12 cellular contexts compared by ENCODE assay signal in the genomic region with DNA sequence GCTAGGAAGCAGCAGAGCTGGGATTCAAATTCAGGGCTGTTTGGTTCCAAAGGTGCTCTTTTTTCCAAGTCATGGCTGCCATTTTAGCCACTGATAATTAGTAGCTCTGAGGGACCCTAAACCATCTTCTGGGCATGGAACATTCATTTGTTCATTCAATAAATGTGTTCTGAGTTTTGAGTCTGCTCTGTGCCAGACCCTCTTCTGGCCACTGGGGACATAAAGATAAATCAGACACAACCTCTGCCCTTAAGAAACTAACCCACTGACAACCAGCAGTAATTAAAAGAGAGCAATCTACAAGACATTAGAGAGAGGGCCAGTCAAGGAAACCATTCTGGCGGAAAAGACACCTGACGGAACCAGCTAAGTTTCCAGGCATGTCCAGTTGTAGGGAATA. TPM values are rescaled to one million over a fixed set of nuclear protein-coding genes. Genes with fewer than 3 reads are reported as not detected.
A peak's percentile ranks its signal among the peaks of the same experiment; 100 is the strongest.
DNase-seq lines count a peak whose midpoint lies in the region; ATAC-seq, FAIRE-seq and TF ChIP-seq lines count a peak whose summit lies in the region.
"Had no signal": no experiment of that assay in that cellular context is flagged by ENCODE, and none has a peak within 500 bp of the region (broad histone marks: within the 10 kb centered on the region; RNA-seq: fewer than 3 reads in every experiment).

No MANE protein-coding gene starts in this region.

- H3K4me3 Mint-ChIP-seq in activated CD8-positive, alpha-beta T cell treated with anti-CD3 and anti-CD28 coated beads, Interleukin-2, amount 10 ng/mL, durations not matched to agents 7 days and 5 days: no peak overlapping the region
- H3K4me3 Mint-ChIP-seq in activated T-cell treated with anti-CD3 and anti-CD28 coated beads, Interleukin-2, amount 50 U/mL, for 72 hours: peak overlapping the region in 1 of 2 donors; percentile 95

- H4K8ac ChIP-seq in mesendoderm (ENCODE audit: low read depth, low read length): no peak overlapping the region

- H3K4ac ChIP-seq in mesendoderm (ENCODE audit: low read depth, low read length): no peak overlapping the region

- no peak overlapping the region for H3K9ac ChIP-seq in mesendoderm (ENCODE audit: low read length)

- H4K5ac ChIP-seq in mesendoderm (ENCODE audit: low read length): no peak overlapping the region

- no peaks in the 10 kb centered on the region for H3K79me1 ChIP-seq in mesendoderm (ENCODE audit: low read length)

- H3K27ac ChIP-seq in left ventricle myocardium inferior (replicated peaks) (peak overlapping the region; percentile 41), mesendoderm (ENCODE audit: low read depth, low read length) (no peak overlapping the region), upper lobe of right lung (peak overlapping the region; percentile 30)

- H3K4me3 ChIP-seq in left ventricle myocardium inferior (no peak overlapping the region), mesendoderm (ENCODE audit: low read length) (no peak overlapping the region), upper lobe of right lung (no peak overlapping the region)
- H3K4me3 ChIP-seq: mucosa of descending colon had no signal

- H2BK120ac ChIP-seq in mesendoderm (ENCODE audit: low read depth, low read length): no peak overlapping the region

- H3K4me1 Mint-ChIP-seq in activated CD8-positive, alpha-beta T cell treated with anti-CD3 and anti-CD28 coated beads, Interleukin-2, amount 10 ng/mL, durations not matched to agents 7 days and 5 days (ENCODE audit: low read depth): peaks cover 68% of the 10 kb centered on the region
- H3K4me1 Mint-ChIP-seq in activated T-cell treated with anti-CD3 and anti-CD28 coated beads, Interleukin-2, amount 50 U/mL, for 72 hours (ENCODE audit: low read depth): peaks cover 62% of the 10 kb centered on the region

- FAIRE-seq in RCC 7860 (lab: Jason Lieb, UNC): no peak

- H3K4me1 ChIP-seq in left ventricle myocardium inferior (peaks cover 54% of the 10 kb centered on the region), mesendoderm (ENCODE audit: control insufficient read depth, low read depth, low read length) (peaks cover 1% of the 10 kb centered on the region), upper lobe of right lung (peaks cover 16% of the 10 kb centered on the region)

- H3K27me3 ChIP-seq in left ventricle myocardium inferior (ENCODE audit: low read depth): no peaks in the 10 kb centered on the region
- no peaks in the 10 kb centered on the region for H3K27me3 ChIP-seq in mesendoderm (ENCODE audit: insufficient read depth, low read length, poor library complexity)
- H3K27me3 ChIP-seq in upper lobe of right lung: no peaks in the 10 kb centered on the region

- no peak for ATAC-seq in Right ventricle myocardium inferior
- ATAC-seq in activated CD8-positive, alpha-beta T cell treated with anti-CD3 and anti-CD28 coated beads, Interleukin-2, amount 10 ng/mL, durations not matched to agents 7 days and 5 days: no peak
- no peak for ATAC-seq in upper lobe of right lung
- ATAC-seq in GM18873 (IDR thresholded peaks at IDR 0.05; ENCODE audit: low FRiP score, unreplicated experiment): no peak
- ATAC-seq in activated T-cell treated with anti-CD3 and anti-CD28 coated beads, Interleukin-2, amount 50 U/mL, for 72 hours (replicated peaks in 1 of 2): no peak

- H3K27ac Mint-ChIP-seq in activated CD8-positive, alpha-beta T cell treated with anti-CD3 and anti-CD28 coated beads, Interleukin-2, amount 10 ng/mL, durations not matched to agents 7 days and 5 days: peak overlapping the region; percentile 78
- no peak overlapping the region for H3K27ac Mint-ChIP-seq in activated T-cell treated with anti-CD3 and anti-CD28 coated beads, Interleukin-2, amount 50 U/mL, for 72 hours

- no peak overlapping the region for H2BK5ac ChIP-seq in mesendoderm (ENCODE audit: low read length)

- no peak overlapping the region for H3K18ac ChIP-seq in mesendoderm (ENCODE audit: low read length)

- no peaks in the 10 kb centered on the region for H3K79me2 ChIP-seq in mesendoderm (ENCODE audit: control insufficient read depth, insufficient read depth, low read length)

- H3K9me3 ChIP-seq in left ventricle myocardium inferior (replicated peaks): no peaks in the 10 kb centered on the region
- H3K9me3 ChIP-seq in upper lobe of right lung: no peaks in the 10 kb centered on the region
- H3K9me3 ChIP-seq: mucosa of descending colon had no signal

- intact Hi-C loops in left ventricle myocardium inferior (cut with micrococcal nuclease): no loop called here
- intact Hi-C loops in Right ventricle myocardium inferior (cut with DNase I): loop anchor here (5.0 kb wide), 2 partner anchors 36 to 269 kb away; partner anchors contain the start of gene BOD1
- intact Hi-C loops in upper lobe of right lung (cut with DNase I): no loop called here

- no CpG with 5 or more reads among the region's 2 CpGs for WGBS in mesendoderm (ENCODE audit: extremely low coverage, insufficient coverage, low lambda C conversion rate)

- H3K56ac ChIP-seq in mesendoderm (ENCODE audit: low read length): no peak overlapping the region

- peaks cover 26% of the 10 kb centered on the region for H3K36me3 Mint-ChIP-seq in activated CD8-positive, alpha-beta T cell treated with anti-CD3 and anti-CD28 coated beads, Interleukin-2, amount 10 ng/mL, durations not matched to agents 7 days and 5 days (ENCODE audit: low read depth)
- H3K36me3 Mint-ChIP-seq in activated T-cell treated with anti-CD3 and anti-CD28 coated beads, Interleukin-2, amount 50 U/mL, for 72 hours (ENCODE audit: insufficient read depth in 2 of 2): peaks cover 3 to 10% of the 10 kb centered on the region in 2 donors

- H3K27me3 Mint-ChIP-seq in activated CD8-positive, alpha-beta T cell treated with anti-CD3 and anti-CD28 coated beads, Interleukin-2, amount 10 ng/mL, durations not matched to agents 7 days and 5 days (ENCODE audit: low read depth): no peaks in the 10 kb centered on the region
- no peaks in the 10 kb centered on the region for H3K27me3 Mint-ChIP-seq in activated T-cell treated with anti-CD3 and anti-CD28 coated beads, Interleukin-2, amount 50 U/mL, for 72 hours (ENCODE audit: low read depth)

- H2BK15ac ChIP-seq in mesendoderm (replicated peaks; ENCODE audit: low read depth): peak overlapping the region; percentile 61

- H3K4me2 ChIP-seq in mesendoderm (ENCODE audit: low read length): no peak overlapping the region

- peaks cover 15% of the 10 kb centered on the region for H3K9me3 Mint-ChIP-seq in activated CD8-positive, alpha-beta T cell treated with anti-CD3 and anti-CD28 coated beads, Interleukin-2, amount 10 ng/mL, durations not matched to agents 7 days and 5 days (ENCODE audit: insufficient read depth)
- peaks cover 9 to 13% of the 10 kb centered on the region in 2 donors for H3K9me3 Mint-ChIP-seq in activated T-cell treated with anti-CD3 and anti-CD28 coated beads, Interleukin-2, amount 50 U/mL, for 72 hours

- H3K36me3 ChIP-seq in left ventricle myocardium inferior (peaks cover 4% of the 10 kb centered on the region), mesendoderm (ENCODE audit: control insufficient read depth, insufficient read depth, low read length) (no peaks in the 10 kb centered on the region), upper lobe of right lung (no peaks in the 10 kb centered on the region)

- POLR2A ChIA-PET in activated CD8-positive, alpha-beta T cell treated with anti-CD3 and anti-CD28 coated beads, Interleukin-2, amount 10 ng/mL, durations not matched to agents 7 days and 5 days (lab: Charles Lee): no interaction called here

- TF ChIP-seq CTCF in left ventricle myocardium inferior (IDR thresholded peaks at IDR 0.05; ENCODE audit: borderline replicate concordance) (no peak), upper lobe of right lung (IDR thresholded peaks at IDR 0.05) (no peak)

- no peak overlapping the region for H2AK5ac ChIP-seq in mesendoderm (ENCODE audit: low read length)

- DNase-seq in left ventricle myocardium inferior: no peak
- DNase-seq in Right ventricle myocardium inferior (ENCODE audit: missing footprints): no peak
- no peak for DNase-seq in activated CD8-positive, alpha-beta T cell treated with anti-CD3 and anti-CD28 coated beads, Interleukin-2, amount 10 ng/mL, durations not matched to agents 7 days and 5 days
- DNase-seq in mesendoderm: no peak
- DNase-seq in upper lobe of right lung: no peak
- no peak for DNase-seq in activated T-cell treated with anti-CD3 and anti-CD28 coated beads, Interleukin-2, amount 50 U/mL, for 72 hours
- DNase-seq in RCC 7860 (ENCODE audit: low spot score): no peak
- DNase-seq: activated CD4-positive, alpha-beta T cell treated with anti-CD3 and anti-CD28 coated beads, Interleukin-2, amount 50 U/mL, for 1 hour; activated gamma-delta T cell; NCI-H1436 treated with DMSO at 0.1 percent for 48 hours had no signal

- CTCF ChIA-PET in activated CD8-positive, alpha-beta T cell treated with anti-CD3 and anti-CD28 coated beads, Interleukin-2, amount 10 ng/mL, durations not matched to agents 7 days and 5 days (lab: Charles Lee): no interaction called here

- H3K23ac ChIP-seq in mesendoderm (ENCODE audit: low read length): no peak overlapping the region

RNA-seq across cellular contexts. Expression of gene CPEB4, which starts 2.0 kb away (rescaled TPM):
- total RNA-seq in left ventricle myocardium inferior (136 TPM), Right ventricle myocardium inferior (116 TPM), upper lobe of right lung (62.4 TPM)
- total RNA-seq in activated CD8-positive, alpha-beta T cell treated with anti-CD3 and anti-CD28 coated beads, Interleukin-2, amount 10 ng/mL, durations not matched to agents 7 days and 5 days: 10 to 100 TPM; 10.5 to 12.3 TPM
- 2.4 TPM for polyA plus RNA-seq in mesendoderm (2013, experiment 1 of 2)
- 2.4 TPM for polyA plus RNA-seq in mesendoderm (2013, experiment 2 of 2)
- total RNA-seq in activated T-cell treated with anti-CD3 and anti-CD28 coated beads, Interleukin-2, amount 50 U/mL, for 72 hours: 10 to 100 TPM; 14.4 to 19.0 TPM
